1 cellular context compared by ENCODE assay signal in genomic region chr14:103259801-103260628, GRCh38.
TF ChIP-seq lines count a peak whose summit lies in the region.

No MANE protein-coding gene starts in this region.

TF ChIP-seq in GM12878, 131 proteins besides CTCF, POLR2A, EP300 and RAD21 (continued from another document):
- no peak for TF ChIP-seq SP1 (IDR thresholded peaks at IDR 0.05; ENCODE audit: low read depth, low read length)
- no peak for TF ChIP-seq ZNF622 (IDR thresholded peaks at IDR 0.05)
- no peak for TF ChIP-seq RELB (IDR thresholded peaks at IDR 0.05; ENCODE audit: low read depth)
- TF ChIP-seq E2F8 (IDR thresholded peaks at IDR 0.05; ENCODE audit: low read depth, partially characterized antibody), result no peak
- TF ChIP-seq HDGF (IDR thresholded peaks at IDR 0.05), result no peak
- no peak for TF ChIP-seq CBFB (IDR thresholded peaks at IDR 0.05; ENCODE audit: low read depth)
- no peak for TF ChIP-seq PKNOX1 (IDR thresholded peaks at IDR 0.05)
- no peak for TF ChIP-seq PAX5 (IDR thresholded peaks at IDR 0.05; ENCODE audit: borderline replicate concordance, low read depth, low read length)
- no peak for TF ChIP-seq ELK1 (IDR thresholded peaks at IDR 0.05; ENCODE audit: low read depth, low read length)
- no peak for TF ChIP-seq PBX3 (IDR thresholded peaks at IDR 0.05; ENCODE audit: insufficient replicate concordance, low read depth, low read length)
- no peak for TF ChIP-seq HSF1 (IDR thresholded peaks at IDR 0.05; ENCODE audit: low read depth, low read length)
- TF ChIP-seq ZBED1 (IDR thresholded peaks at IDR 0.05; ENCODE audit: borderline replicate concordance), result no peak
- no peak for TF ChIP-seq MYC (IDR thresholded peaks at IDR 0.05; ENCODE audit: insufficient read depth, insufficient read length, insufficient replicate concordance, low read length, severe bottlenecking)
